Comparison of ENCODE assay signal across 25 cellular contexts in genomic region chr2:240869109-240869955, GRCh38. TPM values are rescaled to one million over a fixed set of nuclear protein-coding genes. Genes with fewer than 3 reads are reported as not detected.
DNase-seq lines count a peak whose midpoint lies in the region; ATAC-seq and TF ChIP-seq lines count a peak whose summit lies in the region.
"Had no signal": no experiment of that assay in that cellular context is flagged by ENCODE, and none has a peak within 500 bp of the region (broad histone marks: within the 10 kb centered on the region; RNA-seq: fewer than 3 reads in every experiment).

No MANE protein-coding gene starts in this region.

- peak overlapping the region; percentile 68 to 91 for H3K9ac ChIP-seq in liver (ENCODE audit: low read depth in 1 of 2, low read length in 2 of 2)

- DNase-seq in D341Med (ENCODE audit: low spot score) (peak; percentile 20), H7 (peak; percentile 63), spleen (peak; percentile 52), NCI-H1105 (lab: John Stamatoyannopoulos, UW) (no peak)
- DNase-seq: C1 segment of cervical spinal cord; CD8-positive, alpha-beta T cell; DND-41; NCI-H1105 treated with DMSO at 0.1 percent for 48 hours; NCI-H2029; NCI-H446; NCI-H526; NCI-H82; NK-92 treated with Interleukin-12 subunit alpha and Interleukin-12 subunit beta, amount 100 ng/mL, for 24 hours; PC-3; Right ventricle myocardium superior had no signal

- intact Hi-C loops in spleen (cut with DNase I; ENCODE audit: low total_unique reads): no loop called here

- no peak for TF ChIP-seq RAD21 in liver (IDR thresholded peaks at IDR 0.05)

- no peak for TF ChIP-seq POLR2A in spleen (IDR thresholded peaks at IDR 0.05)

- H3K4me3 ChIP-seq in H7 (ENCODE audit: insufficient read depth, low read depth, low read length) (no peak overlapping the region), liver (ENCODE audit: low read depth in 1 of 3, low read length in 3 of 3) (peak overlapping the region; percentile 60 to 68 (median 62)), spleen (no peak overlapping the region)
- H3K4me3 ChIP-seq: K562, SJSA1 had no signal

- TF ChIP-seq CTCF in liver (IDR thresholded peaks at IDR 0.05; ENCODE audit: low read depth, low read length, missing input control): no peak
- no peak for TF ChIP-seq CTCF in spleen (IDR thresholded peaks at IDR 0.05 in 8 of 11, conservative IDR thresholded peaks at IDR 0.05 in 3 of 11)

- 37% methylated on average over 25 of the region's 25 CpGs for WGBS in liver
- WGBS in spleen, 5 donors: 88 to 94% (median 93%) methylated on average over 19 to 25 of the region's 25 CpGs

- peaks cover 12 to 87% (median 64%) of the 10 kb centered on the region in 4 donors for H3K4me1 ChIP-seq in liver (ENCODE audit: control insufficient read depth in 4 of 4, insufficient read depth in 4 of 4, low read length in 3 of 4)
- peaks cover 0 to 10% (median 0%) of the 10 kb centered on the region in 6 donors for H3K4me1 ChIP-seq in spleen

- H3K9me3 ChIP-seq in liver (ENCODE audit: control insufficient read depth in 4 of 4, low read length in 3 of 4) (no peaks in the 10 kb centered on the region), spleen (no peaks in the 10 kb centered on the region)
- H3K9me3 ChIP-seq: SJSA1 had no signal

- H3K27ac ChIP-seq in liver (ENCODE audit: low read depth in 1 of 2, low read length in 2 of 2) (peak overlapping the region; percentile 76 to 77), spleen (no peak overlapping the region)
- H3K27ac ChIP-seq: SJSA1 had no signal

- no peaks in the 10 kb centered on the region for H3K36me3 ChIP-seq in H7 (replicated peaks; ENCODE audit: control insufficient read depth, insufficient read depth, low read length)
- H3K36me3 ChIP-seq in liver (ENCODE audit: control insufficient read depth in 4 of 4, insufficient read depth in 3 of 4, low read depth in 1 of 4, low read length in 3 of 4): peaks cover 0 to 14% (median 5%) of the 10 kb centered on the region in 4 donors
- H3K36me3 ChIP-seq in spleen: no peaks in the 10 kb centered on the region
- H3K36me3 ChIP-seq: SJSA1 had no signal

- no peaks in the 10 kb centered on the region for H3K27me3 ChIP-seq in H7 (ENCODE audit: control insufficient read depth, insufficient read depth, low read length)
- no peaks in the 10 kb centered on the region for H3K27me3 ChIP-seq in liver (ENCODE audit: control insufficient read depth in 4 of 4, insufficient read depth in 4 of 4, low read length in 3 of 4)
- H3K27me3 ChIP-seq in spleen (replicated peaks in 1 of 7): no peaks in the 10 kb centered on the region
- H3K27me3 ChIP-seq: SJSA1 had no signal

- no peak for ATAC-seq in GM18519 (IDR thresholded peaks at IDR 0.05; ENCODE audit: low FRiP score, unreplicated experiment)
- ATAC-seq in HG03045 (IDR thresholded peaks at IDR 0.05; ENCODE audit: unreplicated experiment): no peak
- ATAC-seq: CD8-positive, alpha-beta T cell; K562; PC-3 had no signal

TF ChIP-seq in liver, 16 proteins besides CTCF, POLR2A, EP300 and RAD21:
- no peak for TF ChIP-seq RXRA (IDR thresholded peaks at IDR 0.05)
- TF ChIP-seq TAF1 (conservative IDR thresholded peaks at IDR 0.05): no peak
- no peak for TF ChIP-seq ATF3 (IDR thresholded peaks at IDR 0.05)
- TF ChIP-seq FOXA1 (IDR thresholded peaks at IDR 0.05): no peak
- no peak for TF ChIP-seq GABPA (IDR thresholded peaks at IDR 0.05 in 1 of 2, conservative IDR thresholded peaks at IDR 0.05 in 1 of 2)
- TF ChIP-seq SP1 (IDR thresholded peaks at IDR 0.05): no peak
- no peak for TF ChIP-seq ZBTB33 (IDR thresholded peaks at IDR 0.05)
- TF ChIP-seq FOXA2 (IDR thresholded peaks at IDR 0.05): no peak
- TF ChIP-seq YY1 (IDR thresholded peaks at IDR 0.05): no peak
- TF ChIP-seq NR2F2 (IDR thresholded peaks at IDR 0.05): no peak
- TF ChIP-seq HNF4G (IDR thresholded peaks at IDR 0.05): no peak
- TF ChIP-seq JUND (IDR thresholded peaks at IDR 0.05): no peak
- TF ChIP-seq EGR1 (IDR thresholded peaks at IDR 0.05; ENCODE audit: low read depth in 2 of 2): no peak
- no peak for TF ChIP-seq MAX (IDR thresholded peaks at IDR 0.05)
- TF ChIP-seq HNF4A (conservative IDR thresholded peaks at IDR 0.05): no peak
TF ChIP-seq in liver: peak in this region for 0.

RNA-seq across cellular contexts. Expression of gene AGXT, which starts 0.7 kb away (rescaled TPM):
- total RNA-seq in H7 (2014; rRNA removed; shearing (Covaris generic)): not detected in 2 replicates
- 1,000 to 10,000 TPM in 1 of 2 donors, 100 to 1,000 TPM in 1; 254 to 1,548 TPM for total RNA-seq in liver
- 1,000 to 10,000 TPM; 1,307 to 1,572 TPM for polyA plus RNA-seq in liver
- total RNA-seq in spleen: 1 to 10 TPM in 5 of 7 donors, under 1 TPM in 1, not detected in 1; 0.70 to 4.5 (median 3.8) TPM
- 1 to 10 TPM in 2 of 3 donors, under 1 TPM in 1; 0.61 to 1.5 (median 1.2) TPM for polyA plus RNA-seq in spleen
- total RNA-seq: A673; CD8-positive, alpha-beta T cell; H4; HT1080; M059J; PC-3; Right ventricle myocardium superior had no signal
- polyA plus RNA-seq: K562 had no signal

RNA-seq across cellular contexts. Expression of gene MAB21L4, which starts 26.6 kb away (rescaled TPM):
- not detected in 2 replicates for total RNA-seq in H7 (2014; rRNA removed; shearing (Covaris generic))
- total RNA-seq in liver: under 1 TPM; 0.59 to 0.65 TPM
- 1 to 10 TPM; 1.6 to 8.8 TPM for polyA plus RNA-seq in liver
- under 1 TPM in 2 of 7 donors, not detected in 5; 0.33 to 0.70 TPM for total RNA-seq in spleen
- polyA plus RNA-seq in spleen: under 1 TPM in 2 of 3 donors, not detected in 1; 0.04 to 0.13 TPM
- total RNA-seq: A673; CD8-positive, alpha-beta T cell; H4; HT1080; K562; M059J; Right ventricle myocardium superior; RPMI7951 had no signal

RNA-seq across cellular contexts. Expression of gene CROCC2, which starts 36.8 kb away (rescaled TPM):
- 0.38 TPM in 1 of 2 replicates, not detected in the other for total RNA-seq in H7 (2014; rRNA removed; shearing (Covaris generic))
- under 1 TPM; under 0.01 to 0.08 TPM for total RNA-seq in liver
- under 1 TPM; 0.01 to 0.13 TPM for polyA plus RNA-seq in liver
- 1 to 10 TPM in 4 of 7 donors, under 1 TPM in 3; 0.29 to 3.6 (median 1.1) TPM for total RNA-seq in spleen
- under 1 TPM; 0.04 to 0.74 (median 0.17) TPM for polyA plus RNA-seq in spleen
- total RNA-seq: A673; CD8-positive, alpha-beta T cell; H4; HT1080; K562; M059J; PC-3; Right ventricle myocardium superior; SJSA1 had no signal
- polyA plus RNA-seq: K562 had no signal

RNA-seq across cellular contexts. Expression of gene KIF1A, which starts 49.3 kb away (rescaled TPM):
- total RNA-seq in H7 (2014; rRNA removed; shearing (Covaris generic)): 46.8 and 51.6 TPM in 2 replicates
- total RNA-seq in liver (under 1 TPM; 0.08 to 0.14 TPM), spleen (1 to 10 TPM in 2 of 7 donors, under 1 TPM in 4, not detected in 1; 0.17 to 2.0 (median 0.86) TPM)
- polyA plus RNA-seq in liver (under 1 TPM; 0.03 to 0.21 TPM), spleen (under 1 TPM; 0.02 to 0.11 (median 0.10) TPM)
- total RNA-seq: CD8-positive, alpha-beta T cell; M059J; PC-3; SJSA1 had no signal

Comparison
In these comparisons a context has a peak if more than half of its experiments do, and no peak if none do; other contexts are left out.
1. H3K4me3 ChIP-seq: peak in liver (3 of 3); none in H7 (single experiment) and spleen (0 of 8).
2. H3K27ac ChIP-seq: peak in liver (2 of 2); none in spleen (0 of 8).
3. RNA of gene AGXT, which starts 0.7 kb away (total RNA-seq): 254 to 1,548 TPM in liver; 0.70 to 4.5 TPM in spleen and not detected in H7; every median in the first group is over 10 times any median in the second.